22 cellular contexts compared by ENCODE assay signal in the genomic region with DNA sequence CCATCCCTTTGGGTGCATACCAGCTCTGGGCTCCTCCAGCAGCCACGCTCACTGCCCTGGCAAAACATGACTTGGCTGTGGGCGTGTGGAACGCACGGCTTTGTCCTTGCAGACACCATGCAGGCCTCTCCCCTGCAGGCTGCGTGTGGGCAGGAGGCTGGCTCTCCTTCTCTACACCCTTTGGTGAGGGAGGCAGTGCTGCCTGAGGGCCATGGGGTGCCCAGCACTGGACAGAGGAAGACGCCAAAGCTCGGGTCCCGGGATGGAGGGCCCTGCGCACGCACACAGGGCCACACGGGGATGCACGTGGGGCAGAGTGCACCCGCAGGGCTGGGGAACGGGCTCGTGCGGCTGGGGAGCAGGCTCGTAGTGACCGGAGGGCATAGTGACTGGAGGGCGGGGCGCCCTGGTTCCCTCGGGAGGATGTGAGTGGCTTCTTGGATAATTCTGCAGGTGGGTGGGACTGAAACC.
"Had no signal": no experiment of that assay in that cellular context is flagged by ENCODE, and none has a peak within 500 bp of the region (broad histone marks: within the 10 kb centered on the region; RNA-seq: fewer than 3 reads in every experiment).

No MANE protein-coding gene starts in this region.

- H3K4me1 ChIP-seq: breast epithelium had no signal

- FAIRE-seq: RCC 7860 had no signal

- H3K36me3 ChIP-seq: breast epithelium had no signal

- H3K9me3 Mint-ChIP-seq: activated naive CD4-positive, alpha-beta T cell treated with anti-CD3 and anti-CD28 coated beads, Interleukin-2, amount 50 U/mL, for 24 hours; WTC11 had no signal

- H3K27ac ChIP-seq: breast epithelium had no signal

- DNase-seq: activated CD4-positive, alpha-beta T cell treated with anti-CD3 and anti-CD28 coated beads for 48 hours; activated CD4-positive, alpha-beta T cell treated with anti-CD3 and anti-CD28 coated beads, Interleukin-2, amount 50 U/mL, for 4 hours; activated CD4-positive, CD25-positive, alpha-beta regulatory T cell treated with anti-CD3 and anti-CD28 coated beads, Interleukin-2, amount 50 U/mL, for 72 hours; activated CD8-positive, alpha-beta memory T cell treated with anti-CD3 and anti-CD28 coated beads, Interleukin-2, amount 50 U/mL, for 48 hours; activated CD8-positive, alpha-beta T cell treated with anti-CD3 and anti-CD28 coated beads, Interleukin-2, amount 10 ng/mL, durations not matched to agents 7 days and 5 days; activated effector memory CD4-positive, alpha-beta T cell treated with Interleukin-2 at 50 U/mL for 16 hours; activated naive CD4-positive, alpha-beta T cell; activated T-cell treated with anti-CD3 and anti-CD28 coated beads, Interleukin-2, amount 50 U/mL, for 1 hour; KG1; NCI-H1048; NCI-H146; NCI-H187 treated with DMSO at 0.1 percent for 48 hours; NCI-H2081 treated with DMSO at 0.1 percent for 48 hours; NCI-H446; NCI-H524; SIG-M5; T-helper 17 cell; T-helper 9 cell had no signal

- H3K4me3 Mint-ChIP-seq: activated CD8-positive, alpha-beta T cell treated with anti-CD3 and anti-CD28 coated beads, Interleukin-2, amount 10 ng/mL, durations not matched to agents 7 days and 5 days; activated naive CD4-positive, alpha-beta T cell treated with anti-CD3 and anti-CD28 coated beads, Interleukin-2, amount 50 U/mL, for 24 hours; T-helper 17 cell; WTC11 had no signal

- H3K4me3 ChIP-seq: breast epithelium had no signal

- H3K27me3 Mint-ChIP-seq: activated naive CD4-positive, alpha-beta T cell treated with anti-CD3 and anti-CD28 coated beads, Interleukin-2, amount 50 U/mL, for 24 hours had no signal

- H3K27me3 ChIP-seq: breast epithelium had no signal

- ATAC-seq: activated CD8-positive, alpha-beta T cell treated with anti-CD3 and anti-CD28 coated beads, Interleukin-2, amount 10 ng/mL, durations not matched to agents 7 days and 5 days; T-helper 17 cell had no signal

- H3K4me1 Mint-ChIP-seq: activated naive CD4-positive, alpha-beta T cell treated with anti-CD3 and anti-CD28 coated beads, Interleukin-2, amount 50 U/mL, for 24 hours; WTC11 had no signal

- H3K27ac Mint-ChIP-seq: activated CD8-positive, alpha-beta T cell treated with anti-CD3 and anti-CD28 coated beads, Interleukin-2, amount 10 ng/mL, durations not matched to agents 7 days and 5 days; activated naive CD4-positive, alpha-beta T cell treated with anti-CD3 and anti-CD28 coated beads, Interleukin-2, amount 50 U/mL, for 24 hours; T-helper 17 cell had no signal

- H3K36me3 Mint-ChIP-seq: activated naive CD4-positive, alpha-beta T cell treated with anti-CD3 and anti-CD28 coated beads, Interleukin-2, amount 50 U/mL, for 24 hours; WTC11 had no signal

- H3K9me3 ChIP-seq: breast epithelium had no signal
